Comparison of ENCODE assay signal across 31 cellular contexts in the genomic region with DNA sequence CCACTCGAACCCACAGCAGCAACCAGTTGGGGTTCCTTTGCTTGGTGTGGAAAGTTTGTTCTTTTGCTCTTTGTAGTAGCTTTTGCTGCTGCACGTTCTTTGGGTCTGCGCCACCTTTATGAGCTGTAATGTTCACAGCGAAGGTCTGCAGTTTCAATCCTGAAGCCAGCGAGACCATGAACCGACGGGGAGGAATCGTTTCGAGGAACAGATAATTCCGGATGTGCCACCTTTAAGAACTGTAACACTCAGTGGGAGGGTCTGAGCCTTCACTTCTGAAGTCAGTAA. TPM values are rescaled to one million over a fixed set of nuclear protein-coding genes. Genes with fewer than 3 reads are reported as not detected.
DNase-seq lines count a peak whose midpoint lies in the region; ATAC-seq and TF ChIP-seq lines count a peak whose summit lies in the region.
"Had no signal": no experiment of that assay in that cellular context is flagged by ENCODE, and none has a peak within 500 bp of the region (broad histone marks: within the 10 kb centered on the region; RNA-seq: fewer than 3 reads in every experiment).

No MANE protein-coding gene starts in this region.

- H3K27me3 ChIP-seq in Loucy (ENCODE audit: insufficient read depth, low read length, poor library complexity, severe bottlenecking) (no peaks in the 10 kb centered on the region), parathyroid adenoma (ENCODE audit: control insufficient read depth, insufficient read depth, low read length) (no peaks in the 10 kb centered on the region)
- H3K27me3 ChIP-seq: Peyer's patch, thyroid gland had no signal

- DNase-seq in NCI-H2196 treated with DMSO at 0.1 percent for 48 hours (lab: John Stamatoyannopoulos, UW; ENCODE audit: unreplicated experiment) (no peak), HK-2 (ENCODE audit: unreplicated experiment) (no peak)
- DNase-seq: ACHN; activated CD4-positive, alpha-beta T cell treated with anti-CD3 and anti-CD28 coated beads for 36 hours; activated gamma-delta T cell; activated naive CD8-positive, alpha-beta T cell treated with anti-CD3 and anti-CD28 coated beads, Interleukin-2, amount 50 U/mL, for 24 hours; brain microvascular endothelial cell; Calu3; colonic mucosa; effector memory CD8-positive, alpha-beta T cell; KG1; NCI-H2171; NCI-H524; small intestine; stimulated activated CD4-positive, alpha-beta T cell treated with anti-CD3 and anti-CD28 coated beads, Interleukin-2, amount 100 ng/mL, for 24 hours; thyroid gland had no signal

- H3F3A ChIP-seq in Loucy (ENCODE audit: low read depth) = no peaks in the 10 kb centered on the region

- H3K4me3 ChIP-seq in Loucy (ENCODE audit: low read length, poor library complexity, severe bottlenecking) (no peak overlapping the region), parathyroid adenoma (ENCODE audit: low read depth, low read length) (no peak overlapping the region)
- H3K4me3 ChIP-seq: colonic mucosa, GM12878, neural progenitor cell, Peyer's patch, prostate gland, thyroid gland had no signal

- H3K4me1 ChIP-seq in Loucy (ENCODE audit: insufficient read depth, low read length, poor library complexity, severe bottlenecking) = no peaks in the 10 kb centered on the region
- no peaks in the 10 kb centered on the region for H3K4me1 ChIP-seq in parathyroid adenoma
- H3K4me1 ChIP-seq: colonic mucosa, prostate gland had no signal

- ATAC-seq in HG03196 (IDR thresholded peaks at IDR 0.05; ENCODE audit: unreplicated experiment) = no peak
- ATAC-seq: activated CD4-positive, alpha-beta T cell treated with anti-CD3 and anti-CD28 coated beads for 36 hours; activated naive CD8-positive, alpha-beta T cell treated with anti-CD3 and anti-CD28 coated beads, Interleukin-2, amount 50 U/mL, for 24 hours; effector memory CD8-positive, alpha-beta T cell; GM12878 had no signal

- H3K9me3 ChIP-seq in Loucy (ENCODE audit: insufficient read depth, low read depth, low read length) (no peaks in the 10 kb centered on the region), parathyroid adenoma (ENCODE audit: control insufficient read depth, low read length) (no peaks in the 10 kb centered on the region)
- H3K9me3 ChIP-seq: colonic mucosa, Peyer's patch, prostate gland, thyroid gland had no signal

- H3K4me2 ChIP-seq in Loucy (ENCODE audit: low read depth, low read length, poor library complexity, severe bottlenecking) (no peak overlapping the region), parathyroid adenoma (ENCODE audit: low read length) (no peak overlapping the region)
- H3K4me2 ChIP-seq: neural progenitor cell had no signal

- H3K9ac ChIP-seq in Loucy (ENCODE audit: low read depth, low read length, poor library complexity, severe bottlenecking) = no peak overlapping the region
- no peak overlapping the region for H3K9ac ChIP-seq in parathyroid adenoma
- H3K9ac ChIP-seq: neural progenitor cell had no signal

- H3K79me2 ChIP-seq in Loucy (ENCODE audit: insufficient read depth, low read length) = no peaks in the 10 kb centered on the region
- no peaks in the 10 kb centered on the region for H3K79me2 ChIP-seq in parathyroid adenoma

- H3K36me3 ChIP-seq in Loucy (ENCODE audit: insufficient read depth, low read length) = no peaks in the 10 kb centered on the region
- H3K36me3 ChIP-seq in parathyroid adenoma (ENCODE audit: control insufficient read depth, insufficient read depth, low read length) = no peaks in the 10 kb centered on the region
- H3K36me3 ChIP-seq: brain microvascular endothelial cell, colonic mucosa, neural progenitor cell, Peyer's patch, prostate gland, thyroid gland had no signal

- no peak for TF ChIP-seq CTCF in Loucy (conservative IDR thresholded peaks at IDR 0.05; ENCODE audit: low read length)
- TF ChIP-seq CTCF in parathyroid adenoma (IDR thresholded peaks at IDR 0.05) = no peak

- no peaks in the 10 kb centered on the region for H3K9me2 ChIP-seq in Loucy (replicated peaks; ENCODE audit: low read depth, low read length)

- H4K20me1 ChIP-seq in Loucy (ENCODE audit: insufficient read depth, low read length, poor library complexity, severe bottlenecking) = no peaks in the 10 kb centered on the region

- H2AFZ ChIP-seq in Loucy (ENCODE audit: low read length) = 0 out of 2 replicates have a peak overlapping the region, but pooled peaks have one; percentile 32
- no peak overlapping the region for H2AFZ ChIP-seq in parathyroid adenoma
- H2AFZ ChIP-seq: neural progenitor cell had no signal

- H3K27ac ChIP-seq in cingulate gyrus (ENCODE audit: low read depth, low read length) (peak overlapping the region; percentile 54), parathyroid adenoma (peak overlapping the region; percentile 36), temporal lobe (ENCODE audit: low read depth, low read length) (peak overlapping the region; percentile 74)
- H3K27ac ChIP-seq: brain microvascular endothelial cell, colonic mucosa, neural progenitor cell, prostate gland had no signal

RNA-seq across cellular contexts. Expression of a gene that starts 14.3 kb away (rescaled TPM):
- 3.0 TPM for total RNA-seq in temporal lobe
- total RNA-seq: activated CD4-positive, alpha-beta T cell treated with anti-CD3 and anti-CD28 coated beads for 36 hours; Calu3; esophagus mucosa; GM12878; H4; HT1080; lung microvascular endothelial cell; Peyer's patch; prostate gland; SK-MEL-5; T-helper 1 cell treated with Interleukin-12 subunit alpha and Interleukin-12 subunit beta and Interleukin-4 antibody, amounts not matched to agents 30 ng/mL and 1 ng/mL, for 36 hours; thyroid gland had no signal

RNA-seq across cellular contexts. Expression of a gene that starts 15.1 kb away (rescaled TPM):
- total RNA-seq in temporal lobe = 2.2 TPM

RNA-seq across cellular contexts. Expression of a gene that starts 41.1 kb away (rescaled TPM):
- 7.9 TPM for total RNA-seq in temporal lobe
